ENCODE assay signal across 14 cellular contexts in the genomic region with DNA sequence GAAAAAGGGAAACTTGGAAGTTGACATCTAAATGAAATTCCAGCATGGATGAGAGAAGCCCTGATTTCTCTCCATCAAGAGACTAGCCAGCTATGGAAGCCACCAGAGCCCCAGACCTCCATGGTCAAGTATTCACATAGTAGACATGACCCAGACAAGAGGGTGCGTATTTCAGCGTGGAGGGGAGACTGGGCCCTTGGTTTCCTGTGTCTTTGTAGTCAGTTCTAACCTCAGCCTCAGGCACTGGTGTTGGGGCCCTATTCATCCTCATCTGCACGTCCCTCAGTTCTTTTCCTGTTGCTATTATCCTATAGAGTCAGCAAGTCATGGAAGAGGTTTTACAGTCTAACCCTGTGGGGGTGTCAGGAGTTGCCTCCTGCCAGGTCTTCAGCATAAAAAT. TPM values are rescaled to one million over a fixed set of nuclear protein-coding genes. Genes with fewer than 3 reads are reported as not detected.
DNase-seq lines count a peak whose midpoint lies in the region; ATAC-seq, FAIRE-seq and TF ChIP-seq lines count a peak whose summit lies in the region.
"Had no signal": no experiment of that assay in that cellular context is flagged by ENCODE, and none has a peak within 500 bp of the region (broad histone marks: within the 10 kb centered on the region; RNA-seq: fewer than 3 reads in every experiment).

No MANE protein-coding gene starts in this region.

- no peaks in the 10 kb centered on the region for H3K27me3 Mint-ChIP-seq in effector memory CD8-positive, alpha-beta T cell
- H3K27me3 Mint-ChIP-seq in Caco-2 (ENCODE audit: insufficient read depth, unreplicated experiment): no peaks in the 10 kb centered on the region

- FAIRE-seq in GM19239 (lab: Jason Lieb, UNC): no peak

- H3K4me3 ChIP-seq in left ventricle myocardium inferior (no peak overlapping the region), heart right ventricle (no peak overlapping the region), Caco-2 (ENCODE audit: low read depth, low read length) (no peak overlapping the region)
- H3K4me3 ChIP-seq: esophagus squamous epithelium, spleen had no signal

- H3K9me3 ChIP-seq in left ventricle myocardium inferior (replicated peaks) (no peaks in the 10 kb centered on the region), heart right ventricle (no peaks in the 10 kb centered on the region), Caco-2 (no peaks in the 10 kb centered on the region)
- H3K9me3 ChIP-seq: esophagus squamous epithelium, spleen had no signal

- H3K27ac Mint-ChIP-seq in effector memory CD8-positive, alpha-beta T cell: peak overlapping the region; percentile 75 to 89
- no peak overlapping the region for H3K27ac Mint-ChIP-seq in Caco-2 (ENCODE audit: unreplicated experiment)

- BruUV-seq in Caco-2 (replicated peaks; lab: Mats Ljungman, UMichigan): no TSS peak

- no peak for ATAC-seq in heart right ventricle
- peak; percentile 53 for ATAC-seq in effector memory CD8-positive, alpha-beta T cell (replicated peaks)

- POLR2A ChIA-PET in Caco-2 (lab: Charles Lee): no interaction called here

- CTCF ChIA-PET in Caco-2 (lab: Charles Lee): interaction anchor here (0.5 to 1.4 kb wide), 2 partner anchors 59 to 1616 kb away, joined by 3 to 16 read pairs; no protein-coding TSS in a partner anchor

- peaks cover 35% of the 10 kb centered on the region for H3K36me3 ChIP-seq in left ventricle myocardium inferior
- peaks cover 0 to 40% (median 17%) of the 10 kb centered on the region in 9 donors for H3K36me3 ChIP-seq in heart right ventricle
- H3K36me3 ChIP-seq in Caco-2 (ENCODE audit: control insufficient read depth, insufficient read depth, low read length): peaks cover 2% of the 10 kb centered on the region

- peaks cover 40% of the 10 kb centered on the region for H3K36me3 Mint-ChIP-seq in effector memory CD8-positive, alpha-beta T cell (ENCODE audit: insufficient read depth)
- peaks cover 5% of the 10 kb centered on the region for H3K36me3 Mint-ChIP-seq in Caco-2 (ENCODE audit: insufficient read depth, unreplicated experiment)

- 81 to 87% methylated on average over 3 of the region's 3 CpGs for WGBS in heart right ventricle, 2 donors

- DNase-seq in left ventricle myocardium inferior (no peak), heart right ventricle (no peak), T-helper 9 cell (peak; percentile 25), Caco-2 (no peak), GM19239 (ENCODE audit: insufficient read length, low spot score) (no peak), NCI-H146 (lab: John Stamatoyannopoulos, UW) (no peak)
- peak in 2 of 3 experiments; percentile 24 to 36 for DNase-seq in effector memory CD8-positive, alpha-beta T cell
- DNase-seq: activated T-cell treated with anti-CD3 and anti-CD28 coated beads, Interleukin-2, amount 50 U/mL, for 1 hour; esophagus squamous epithelium; GOT3; left ventricle myocardium superior; NCI-H510A; spleen; stimulated activated CD4-positive, alpha-beta T cell treated with anti-CD3 and anti-CD28 coated beads, Interleukin-4, amount 100 ng/mL, for 4 hours had no signal

- H3K4me1 ChIP-seq in left ventricle myocardium inferior (peaks cover 28% of the 10 kb centered on the region), heart right ventricle (peaks cover 3 to 27% (median 17%) of the 10 kb centered on the region in 9 donors), Caco-2 (no peaks in the 10 kb centered on the region)

- H3K4me3 Mint-ChIP-seq in effector memory CD8-positive, alpha-beta T cell: peak overlapping the region; percentile 56 to 61
- no peak overlapping the region for H3K4me3 Mint-ChIP-seq in Caco-2 (ENCODE audit: unreplicated experiment)

- TF ChIP-seq CTCF in left ventricle myocardium inferior (IDR thresholded peaks at IDR 0.05; ENCODE audit: borderline replicate concordance) (no peak), heart right ventricle (IDR thresholded peaks at IDR 0.05) (no peak), Caco-2 (IDR thresholded peaks at IDR 0.05; ENCODE audit: insufficient read depth in 1 of 2, low read depth in 1 of 2, low read length in 1 of 2, severe bottlenecking in 1 of 2, unreplicated experiment in 1 of 2) (no peak)

- H3K27me3 ChIP-seq in left ventricle myocardium inferior (ENCODE audit: low read depth) (no peaks in the 10 kb centered on the region), heart right ventricle (peaks cover 0 to 7% (median 0%) of the 10 kb centered on the region in 7 donors), Caco-2 (replicated peaks; ENCODE audit: control insufficient read depth, insufficient read depth, low read length) (no peaks in the 10 kb centered on the region)
- H3K27me3 ChIP-seq: esophagus squamous epithelium, spleen had no signal

- peaks cover 31 to 32% of the 10 kb centered on the region in 2 donors for H3K4me1 Mint-ChIP-seq in effector memory CD8-positive, alpha-beta T cell (ENCODE audit: low read depth in 2 of 2)
- peaks cover 16% of the 10 kb centered on the region for H3K4me1 Mint-ChIP-seq in Caco-2 (ENCODE audit: low read depth, unreplicated experiment)

- H3K27ac ChIP-seq in left ventricle myocardium inferior (replicated peaks) (peak overlapping the region; percentile 21), heart right ventricle (peak overlapping the region in 2 of 10 donors; percentile 17 to 57)

- intact Hi-C loops in left ventricle myocardium inferior (cut with micrococcal nuclease): loop anchor here (2.0 kb wide), 1 partner anchor 61 kb away; no protein-coding TSS in a partner anchor
- intact Hi-C loops in heart right ventricle (cut with DNase I): loop anchor here in 6 of 10 donors (1.0 to 10.0 kb wide), 7 partner anchors 53 to 128 kb away; partner anchors contain the start of gene DHX16 (in 1 of the 6)
- intact Hi-C loops in Caco-2 (cut with micrococcal nuclease; ENCODE audit: unreplicated experiment): loop anchor here (1.0 kb wide), 1 partner anchor 62 kb away; no protein-coding TSS in a partner anchor

- H3K9me3 Mint-ChIP-seq in effector memory CD8-positive, alpha-beta T cell: no peaks in the 10 kb centered on the region
- H3K9me3 Mint-ChIP-seq in Caco-2 (ENCODE audit: unreplicated experiment): no peaks in the 10 kb centered on the region

RNA-seq across cellular contexts. Expression of gene GNL1, which starts 12.5 kb away (rescaled TPM):
- total RNA-seq in left ventricle myocardium inferior (18.3 TPM), heart right ventricle (10 to 100 TPM; 17.3 to 34.1 (median 19.8) TPM), Caco-2 (2022) (84.1 and 94.1 TPM in 2 replicates)
- polyA plus RNA-seq in heart right ventricle: 10 to 100 TPM; 20.3 to 29.9 TPM

RNA-seq across cellular contexts. Expression of gene PRR3, which starts 13.3 kb away (rescaled TPM):
- total RNA-seq in left ventricle myocardium inferior: 2.0 TPM
- 1 to 10 TPM; 1.7 to 4.2 (median 2.6) TPM for total RNA-seq in heart right ventricle
- 1 to 10 TPM; 4.1 to 8.2 TPM for polyA plus RNA-seq in heart right ventricle
- total RNA-seq in Caco-2 (2022): 20.3 and 20.8 TPM in 2 replicates

RNA-seq across cellular contexts. Expression of gene ABCF1, which starts 27.4 kb away (rescaled TPM):
- 38.8 TPM for total RNA-seq in left ventricle myocardium inferior
- total RNA-seq in heart right ventricle: 10 to 100 TPM; 37.1 to 49.1 (median 42.1) TPM
- polyA plus RNA-seq in heart right ventricle: 10 to 100 TPM; 32.6 to 36.6 TPM
- total RNA-seq in Caco-2 (2022): 93.7 and 95.6 TPM in 2 replicates

RNA-seq across cellular contexts. Expression of gene HLA-E, which starts 54.5 kb away (rescaled TPM):
- 142 TPM for total RNA-seq in left ventricle myocardium inferior
- 100 to 1,000 TPM; 121 to 482 (median 155) TPM for total RNA-seq in heart right ventricle
- polyA plus RNA-seq in heart right ventricle: 100 to 1,000 TPM; 232 to 263 TPM
- total RNA-seq in Caco-2 (2022): 47.0 and 49.6 TPM in 2 replicates

Comparison
In these comparisons a context has a peak if more than half of its experiments do, and no peak if none do; other contexts are left out.
1. DNase-seq: peak in T-helper 9 cell (single experiment) and effector memory CD8-positive, alpha-beta T cell (2 of 3); none in left ventricle myocardium inferior (single experiment), heart right ventricle (0 of 2), Caco-2 (0 of 2), GM19239 (single experiment) and NCI-H146 (single experiment).